Comparison of ENCODE assay signal across 19 cellular contexts in the genomic region with DNA sequence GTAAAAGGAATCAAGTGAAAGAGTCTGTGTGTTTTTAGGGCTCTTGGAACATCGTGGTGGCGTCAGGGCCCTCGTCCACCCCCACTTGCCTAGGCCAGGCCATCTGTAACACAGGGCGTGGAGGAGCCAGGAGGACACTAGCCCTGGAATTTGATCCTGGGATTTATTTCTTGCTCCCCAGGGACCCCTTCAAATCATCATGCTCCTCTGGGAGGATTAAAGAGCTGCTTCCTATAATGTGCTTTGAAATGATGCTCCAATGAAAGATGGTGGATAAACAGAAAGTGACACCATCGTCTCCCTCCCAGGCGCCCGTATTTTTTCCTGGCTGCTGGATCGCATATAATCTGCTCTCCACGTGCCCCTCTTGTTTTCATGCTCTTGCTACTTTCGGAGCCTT.
"Had no signal": no experiment of that assay in that cellular context is flagged by ENCODE, and none has a peak within 500 bp of the region (broad histone marks: within the 10 kb centered on the region; RNA-seq: fewer than 3 reads in every experiment).

No MANE protein-coding gene starts in this region.

- DNase-seq: activated CD4-positive, alpha-beta T cell treated with anti-CD3 and anti-CD28 coated beads, Interleukin-2, amount 10 ng/mL, durations not matched to agents 7 days and 5 days; activated CD4-positive, CD25-positive, alpha-beta regulatory T cell; activated CD8-positive, alpha-beta memory T cell treated with anti-CD3 and anti-CD28 coated beads for 24 hours; activated naive CD4-positive, alpha-beta T cell treated with anti-CD3 and anti-CD28 coated beads for 36 hours; adrenal gland; body of pancreas; cortex of kidney; effector CD8-positive, alpha-beta T cell; kidney; mesendoderm; sigmoid colon; stimulated activated CD4-positive, alpha-beta T cell treated with anti-CD3 and anti-CD28 coated beads, Interleukin-15, amount 100 ng/mL, for 24 hours; stimulated activated CD4-positive, alpha-beta T cell treated with anti-CD3 and anti-CD28 coated beads, Interleukin-4, amount 100 ng/mL, for 24 hours; thyroid gland had no signal

- H3K4me1 ChIP-seq: adrenal gland, body of pancreas, sigmoid colon, thyroid gland, vagina had no signal

- FAIRE-seq: kidney, TTC549 had no signal

- H3K27ac ChIP-seq: adrenal gland, body of pancreas, gastroesophageal sphincter, sigmoid colon, thyroid gland, vagina had no signal

- ATAC-seq: body of pancreas, gastroesophageal sphincter had no signal

- H3K4me1 Mint-ChIP-seq: activated CD4-positive, alpha-beta T cell treated with anti-CD3 and anti-CD28 coated beads, Interleukin-2, amount 10 ng/mL, durations not matched to agents 7 days and 5 days; central memory CD8-positive, alpha-beta T cell had no signal

- H3K9me3 ChIP-seq: adrenal gland, body of pancreas, gastroesophageal sphincter, sigmoid colon, thyroid gland, vagina had no signal

- H3K9me3 Mint-ChIP-seq: activated CD4-positive, alpha-beta T cell treated with anti-CD3 and anti-CD28 coated beads, Interleukin-2, amount 10 ng/mL, durations not matched to agents 7 days and 5 days; activated naive CD4-positive, alpha-beta T cell treated with anti-CD3 and anti-CD28 coated beads for 36 hours; central memory CD8-positive, alpha-beta T cell; nephron had no signal

- H3K27me3 Mint-ChIP-seq: central memory CD8-positive, alpha-beta T cell had no signal

- H3K27ac Mint-ChIP-seq: activated CD4-positive, alpha-beta T cell treated with anti-CD3 and anti-CD28 coated beads, Interleukin-2, amount 10 ng/mL, durations not matched to agents 7 days and 5 days; activated naive CD4-positive, alpha-beta T cell treated with anti-CD3 and anti-CD28 coated beads for 36 hours had no signal

- H3K27me3 ChIP-seq: adrenal gland, body of pancreas, thyroid gland, vagina had no signal

- H3K4me3 Mint-ChIP-seq: activated CD4-positive, alpha-beta T cell treated with anti-CD3 and anti-CD28 coated beads, Interleukin-2, amount 10 ng/mL, durations not matched to agents 7 days and 5 days; activated naive CD4-positive, alpha-beta T cell treated with anti-CD3 and anti-CD28 coated beads for 36 hours; central memory CD8-positive, alpha-beta T cell had no signal
